Comparison of ENCODE assay signal across 8 cellular contexts in genomic region chr6:90411292-90411781, GRCh38.
DNase-seq lines count a peak whose midpoint lies in the region; ATAC-seq and TF ChIP-seq lines count a peak whose summit lies in the region.

No MANE protein-coding gene starts in this region.

- no peaks in the 10 kb centered on the region for H3K4me1 ChIP-seq in BE2C

- DNase-seq in activated CD4-positive, CD25-positive, alpha-beta regulatory T cell treated with anti-CD3 and anti-CD28 coated beads, Interleukin-2, amount 50 U/mL, for 16 hours (ENCODE audit: low read depth, low spot score), result peak; percentile 38
- peak; percentile 50 for DNase-seq in iPS-NIHi11 (ENCODE audit: low spot score)
- DNase-seq in osteocyte (ENCODE audit: extremely low spot score, unreplicated experiment), result no peak
- DNase-seq in putamen (ENCODE audit: low spot score), result no peak
- no peak for DNase-seq in foreskin melanocyte
- DNase-seq in BE2C, result no peak

- peaks cover 5% of the 10 kb centered on the region for H3K4me1 Mint-ChIP-seq in osteocyte (ENCODE audit: unreplicated experiment)

- H3K27ac Mint-ChIP-seq in osteocyte (ENCODE audit: unreplicated experiment), result no peak overlapping the region

- ATAC-seq in GM19397 (IDR thresholded peaks at IDR 0.05; ENCODE audit: unreplicated experiment) (peak; percentile 87), HG03097 (IDR thresholded peaks at IDR 0.05; ENCODE audit: low FRiP score, unreplicated experiment) (peak; percentile 94)

- TF ChIP-seq CTCF in osteocyte (IDR thresholded peaks at IDR 0.05) (no peak), BE2C (IDR thresholded peaks at IDR 0.05; ENCODE audit: low read depth, low read length) (no peak)

- H3K9me3 Mint-ChIP-seq in osteocyte (ENCODE audit: unreplicated experiment), result no peaks in the 10 kb centered on the region

- no peaks in the 10 kb centered on the region for H3K36me3 Mint-ChIP-seq in osteocyte (ENCODE audit: unreplicated experiment)

- no peak overlapping the region for H3K4me3 ChIP-seq in BE2C (ENCODE audit: low read depth, low read length)

- peaks cover 7% of the 10 kb centered on the region for H3K27me3 Mint-ChIP-seq in osteocyte (ENCODE audit: unreplicated experiment)

- no peaks in the 10 kb centered on the region for H3K27me3 ChIP-seq in BE2C

- H3K9me3 ChIP-seq in BE2C, result no peaks in the 10 kb centered on the region

- H3K36me3 ChIP-seq in BE2C, result no peaks in the 10 kb centered on the region

- no peak overlapping the region for H3K4me3 Mint-ChIP-seq in osteocyte (ENCODE audit: unreplicated experiment)

Comparison
In these comparisons a context has a peak if more than half of its experiments do, and no peak if none do; other contexts are left out.
1. DNase-seq: peak in activated CD4-positive, CD25-positive, alpha-beta regulatory T cell treated with anti-CD3 and anti-CD28 coated beads, Interleukin-2, amount 50 U/mL, for 16 hours (single experiment) and iPS-NIHi11 (single experiment); none in osteocyte (single experiment), putamen (single experiment), foreskin melanocyte (single experiment) and BE2C (single experiment).